In the genomic region with DNA sequence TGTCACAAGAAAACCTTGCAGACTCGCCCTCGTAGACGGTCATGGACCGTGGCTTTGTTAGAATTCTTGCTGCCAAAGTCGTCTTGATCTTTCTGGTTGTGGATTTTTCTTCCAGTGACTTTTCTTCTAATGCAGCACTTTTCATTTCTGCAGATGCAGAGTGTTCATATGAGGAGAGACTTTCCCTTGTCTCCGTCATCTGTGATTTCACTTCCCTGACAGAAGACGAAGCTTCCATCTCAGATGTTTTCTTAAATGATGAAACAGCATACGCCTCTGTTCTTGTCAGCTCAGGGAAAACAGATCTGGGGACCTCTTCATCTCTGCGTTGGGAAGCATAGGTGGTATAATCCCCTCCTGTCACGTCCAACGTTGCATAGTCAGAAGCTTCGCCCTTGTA, we compare ENCODE assay signal across 17 cellular contexts. TPM values are rescaled to one million over a fixed set of nuclear protein-coding genes. Genes with fewer than 3 reads are reported as not detected.
A peak's percentile ranks its signal among the peaks of the same experiment; 100 is the strongest.
DNase-seq lines count a peak whose midpoint lies in the region; ATAC-seq and TF ChIP-seq lines count a peak whose summit lies in the region.
"Had no signal": no experiment of that assay in that cellular context is flagged by ENCODE, and none has a peak within 500 bp of the region (broad histone marks: within the 10 kb centered on the region; RNA-seq: fewer than 3 reads in every experiment).

No MANE protein-coding gene starts in this region.

- peaks cover 37% of the 10 kb centered on the region for H3K4me1 Mint-ChIP-seq in activated CD8-positive, alpha-beta memory T cell treated with anti-CD3 and anti-CD28 coated beads, Interleukin-2, amount 10 ng/mL, durations not matched to agents 7 days and 5 days
- peaks cover 42% of the 10 kb centered on the region for H3K4me1 Mint-ChIP-seq in activated CD4-positive, alpha-beta memory T cell treated with anti-CD3 and anti-CD28 coated beads for 36 hours (ENCODE audit: low read depth)

- peak overlapping the region; percentile 67 to 70 for H3K4me3 ChIP-seq in neutrophil (ENCODE audit: low read depth in 1 of 2, low read length in 1 of 2)
- H3K4me3 ChIP-seq: pancreas, PC-9, smooth muscle cell, stomach had no signal

- H3K27ac Mint-ChIP-seq in activated CD8-positive, alpha-beta memory T cell treated with anti-CD3 and anti-CD28 coated beads, Interleukin-2, amount 10 ng/mL, durations not matched to agents 7 days and 5 days = peak overlapping the region; percentile 49
- peak overlapping the region; percentile 65 for H3K27ac Mint-ChIP-seq in activated CD4-positive, alpha-beta memory T cell treated with anti-CD3 and anti-CD28 coated beads for 36 hours

- intact Hi-C loops in activated CD4-positive, alpha-beta memory T cell treated with anti-CD3 and anti-CD28 coated beads for 36 hours (cut with micrococcal nuclease) = loop anchor here (2.0 kb wide), 1 partner anchor 80 kb away; a partner anchor contains a TSS

- POLR2A ChIA-PET in activated CD4-positive, alpha-beta memory T cell treated with anti-CD3 and anti-CD28 coated beads for 36 hours (lab: Charles Lee) = interaction anchor here (0.6 to 1.3 kb wide), 3 partner anchors 9 to 81 kb away, joined by 3 to 9 read pairs (median 3); no protein-coding TSS in a partner anchor

- H3K4me3 Mint-ChIP-seq in activated CD8-positive, alpha-beta memory T cell treated with anti-CD3 and anti-CD28 coated beads, Interleukin-2, amount 10 ng/mL, durations not matched to agents 7 days and 5 days = no peak overlapping the region
- H3K4me3 Mint-ChIP-seq in activated CD4-positive, alpha-beta memory T cell treated with anti-CD3 and anti-CD28 coated beads for 36 hours = peak overlapping the region; percentile 9

- peaks cover 64% of the 10 kb centered on the region for H3K36me3 Mint-ChIP-seq in activated CD8-positive, alpha-beta memory T cell treated with anti-CD3 and anti-CD28 coated beads, Interleukin-2, amount 10 ng/mL, durations not matched to agents 7 days and 5 days
- H3K36me3 Mint-ChIP-seq in activated CD4-positive, alpha-beta memory T cell treated with anti-CD3 and anti-CD28 coated beads for 36 hours = peaks cover 55% of the 10 kb centered on the region

- ATAC-seq in activated CD8-positive, alpha-beta memory T cell treated with anti-CD3 and anti-CD28 coated beads, Interleukin-2, amount 10 ng/mL, durations not matched to agents 7 days and 5 days = no peak
- ATAC-seq in GM21367 (IDR thresholded peaks at IDR 0.05; ENCODE audit: unreplicated experiment) = peak; percentile 3
- ATAC-seq in HG02588 (IDR thresholded peaks at IDR 0.05; ENCODE audit: unreplicated experiment) = no peak
- ATAC-seq in HG02571 (IDR thresholded peaks at IDR 0.05; ENCODE audit: unreplicated experiment) = no peak

- H3K27me3 ChIP-seq in neutrophil = no peaks in the 10 kb centered on the region
- H3K27me3 ChIP-seq: pancreas, stomach had no signal

- no peaks in the 10 kb centered on the region for H3K9me3 ChIP-seq in neutrophil
- H3K9me3 ChIP-seq: pancreas, stomach had no signal

- TF ChIP-seq CTCF in neutrophil (IDR thresholded peaks at IDR 0.05) = no peak

- H3K27ac ChIP-seq in neutrophil = peak overlapping the region; percentile 92
- H3K27ac ChIP-seq: pancreas, PC-9, VCaP had no signal

- no peak for DNase-seq in activated CD8-positive, alpha-beta memory T cell treated with anti-CD3 and anti-CD28 coated beads, Interleukin-2, amount 10 ng/mL, durations not matched to agents 7 days and 5 days
- no peak for DNase-seq in activated CD8-positive, alpha-beta memory T cell treated with anti-CD3 and anti-CD28 coated beads for 24 hours
- no peak for DNase-seq in activated CD4-positive, alpha-beta memory T cell treated with anti-CD3 and anti-CD28 coated beads for 36 hours
- DNase-seq in dermis blood vessel endothelial cell = no peak
- DNase-seq: activated CD8-positive, alpha-beta memory T cell treated with anti-CD3 and anti-CD28 coated beads, Interleukin-2, amount 50 U/mL, for 4 hours; caudate nucleus; effector CD8-positive, alpha-beta T cell; NCI-H1694; pancreas; PC-9; stomach had no signal

- peaks cover 97 to 100% of the 10 kb centered on the region in 2 experiments for H3K4me1 ChIP-seq in neutrophil (ENCODE audit: control insufficient read depth in 1 of 2, insufficient read depth in 1 of 2, low read depth in 1 of 2, low read length in 1 of 2)
- H3K4me1 ChIP-seq: pancreas, stomach had no signal

- CTCF ChIA-PET in activated CD8-positive, alpha-beta memory T cell treated with anti-CD3 and anti-CD28 coated beads, Interleukin-2, amount 10 ng/mL, durations not matched to agents 7 days and 5 days (lab: Charles Lee) = no interaction called here
- CTCF ChIA-PET in activated CD4-positive, alpha-beta memory T cell treated with anti-CD3 and anti-CD28 coated beads for 36 hours (lab: Charles Lee) = interaction anchor here (0.8 to 1.9 kb wide), 3 partner anchors 18 to 52 kb away, joined by 3 to 7 read pairs (median 6); a partner anchor contains a TSS

- peaks cover 9% of the 10 kb centered on the region for H3K36me3 ChIP-seq in neutrophil

- no peaks in the 10 kb centered on the region for H3K9me3 Mint-ChIP-seq in activated CD8-positive, alpha-beta memory T cell treated with anti-CD3 and anti-CD28 coated beads, Interleukin-2, amount 10 ng/mL, durations not matched to agents 7 days and 5 days (ENCODE audit: low read depth)
- H3K9me3 Mint-ChIP-seq in activated CD4-positive, alpha-beta memory T cell treated with anti-CD3 and anti-CD28 coated beads for 36 hours = no peaks in the 10 kb centered on the region

- H3K27me3 Mint-ChIP-seq in activated CD8-positive, alpha-beta memory T cell treated with anti-CD3 and anti-CD28 coated beads, Interleukin-2, amount 10 ng/mL, durations not matched to agents 7 days and 5 days = no peaks in the 10 kb centered on the region
- no peaks in the 10 kb centered on the region for H3K27me3 Mint-ChIP-seq in activated CD4-positive, alpha-beta memory T cell treated with anti-CD3 and anti-CD28 coated beads for 36 hours

RNA-seq across cellular contexts. Expression of a gene that starts 50.9 kb away (rescaled TPM):
- 10 to 100 TPM; 26.4 to 30.5 TPM for total RNA-seq in activated CD8-positive, alpha-beta memory T cell treated with anti-CD3 and anti-CD28 coated beads, Interleukin-2, amount 10 ng/mL, durations not matched to agents 7 days and 5 days
- 10 to 100 TPM; 22.8 to 27.5 TPM for total RNA-seq in activated CD4-positive, alpha-beta memory T cell treated with anti-CD3 and anti-CD28 coated beads for 36 hours
- 8.3 and 20.4 TPM in 2 replicates for total RNA-seq in dermis blood vessel endothelial cell

RNA-seq across cellular contexts. Expression of a gene that starts 52.8 kb away (rescaled TPM):
- total RNA-seq in activated CD8-positive, alpha-beta memory T cell treated with anti-CD3 and anti-CD28 coated beads, Interleukin-2, amount 10 ng/mL, durations not matched to agents 7 days and 5 days = 1 to 10 TPM; 4.1 to 4.6 TPM
- total RNA-seq in activated CD4-positive, alpha-beta memory T cell treated with anti-CD3 and anti-CD28 coated beads for 36 hours = 1 to 10 TPM; 2.8 to 2.9 TPM
- total RNA-seq in dermis blood vessel endothelial cell = 14.0 and 16.2 TPM in 2 replicates
